In genomic region chr19:8641908-8642547, GRCh38 we compare ENCODE assay signal across 9 cellular contexts. TPM values are rescaled to one million over a fixed set of nuclear protein-coding genes. Genes with fewer than 3 reads are reported as not detected.
DNase-seq lines count a peak whose midpoint lies in the region; ATAC-seq, FAIRE-seq and TF ChIP-seq lines count a peak whose summit lies in the region.
"Had no signal": no experiment of that assay in that cellular context is flagged by ENCODE, and none has a peak within 500 bp of the region (broad histone marks: within the 10 kb centered on the region; RNA-seq: fewer than 3 reads in every experiment).

No MANE protein-coding gene starts in this region.

- H3K27ac Mint-ChIP-seq in GM23338, result no peak overlapping the region

- TF ChIP-seq EP300 in SK-N-SH (IDR thresholded peaks at IDR 0.05; ENCODE audit: borderline replicate concordance in 1 of 2, low read depth in 1 of 2, low read length in 1 of 2), result no peak

- H3K27me3 Mint-ChIP-seq in GM23338 (ENCODE audit: insufficient read depth, low read depth, poor library complexity), result peaks cover 14% of the 10 kb centered on the region

- H3K9ac ChIP-seq in SK-N-SH, result no peak overlapping the region

- H3K4me2 ChIP-seq in GM23338, result no peak overlapping the region
- no peak overlapping the region for H3K4me2 ChIP-seq in SK-N-SH

- no peaks in the 10 kb centered on the region for H4K20me1 ChIP-seq in GM23338 (replicated peaks; ENCODE audit: insufficient read depth)
- H4K20me1 ChIP-seq in SK-N-SH (ENCODE audit: insufficient read depth), result no peaks in the 10 kb centered on the region

- ATAC-seq in GM23338 (peak; percentile 48; the same call in 2 of the 3 replicates), HG02763 (IDR thresholded peaks at IDR 0.05; ENCODE audit: unreplicated experiment) (no peak)

- CTCF ChIA-PET in SK-N-SH (lab: Yijun Ruan, JAX), result interaction anchor here (0.7 to 8.0 kb wide), 10 partner anchors 11 to 450 kb away, joined by 3 to 49 read pairs (median 3); partner anchors contain the start of gene MYO1F

- H3K4me3 Mint-ChIP-seq in GM23338, result no peak overlapping the region

- TF ChIP-seq RAD21 in SK-N-SH (IDR thresholded peaks at IDR 0.05; ENCODE audit: low read length), result peak; percentile 54

- POLR2A ChIA-PET in SK-N-SH (lab: Yijun Ruan, JAX), result no interaction called here

- 32% methylated on average over 4 of the region's 4 CpGs for WGBS in SK-N-SH (ENCODE audit: low lambda C conversion rate)
- WGBS in small intestine, 3 donors, result 50 to 54% (median 53%) methylated on average over 4 of the region's 4 CpGs

- no peaks in the 10 kb centered on the region for H3K36me3 ChIP-seq in GM23338 (ENCODE audit: insufficient read depth)
- H3K36me3 ChIP-seq in SK-N-SH (replicated peaks in 1 of 2; ENCODE audit: control insufficient read depth in 1 of 2, insufficient read depth in 2 of 2, low read length in 1 of 2), result no peaks in the 10 kb centered on the region
- H3K36me3 ChIP-seq in small intestine (ENCODE audit: control insufficient read depth in 2 of 2, insufficient read depth in 2 of 2, low read length in 2 of 2), result no peaks in the 10 kb centered on the region

- H3K27me3 ChIP-seq in GM23338 (ENCODE audit: insufficient read depth) (no peaks in the 10 kb centered on the region), SK-N-SH (ENCODE audit: insufficient read depth) (peaks cover 29% of the 10 kb centered on the region; the same call in 1 of the 2 replicates), small intestine (ENCODE audit: control insufficient read depth in 2 of 2, insufficient read depth in 2 of 2, low read length in 2 of 2) (no peaks in the 10 kb centered on the region)

- H3K4me3 ChIP-seq in AG10803 (ENCODE audit: low read length), result no peak overlapping the region
- no peak overlapping the region for H3K4me3 ChIP-seq in GM23338
- H3K4me3 ChIP-seq in SK-N-SH (ENCODE audit: low read depth in 2 of 2, low read length in 1 of 2), result no peak overlapping the region
- H3K4me3 ChIP-seq in fibroblast of mammary gland (ENCODE audit: control insufficient read depth, low read depth, low read length), result no peak overlapping the region
- no peak overlapping the region for H3K4me3 ChIP-seq in small intestine (ENCODE audit: low read depth in 1 of 2, low read length in 2 of 2)

- H3K9me3 ChIP-seq in SK-N-SH (no peaks in the 10 kb centered on the region), small intestine (ENCODE audit: control insufficient read depth, low read depth) (no peaks in the 10 kb centered on the region)

- no peak for FAIRE-seq in small intestine (lab: Jason Lieb, UNC)

- no peaks in the 10 kb centered on the region for H3K9me2 ChIP-seq in GM23338 (ENCODE audit: insufficient read depth)
- no peaks in the 10 kb centered on the region for H3K9me2 ChIP-seq in SK-N-SH

- DNase-seq in AG10803 (ENCODE audit: low read depth) (peak; percentile 67), GM23338 (ENCODE audit: low spot score) (peak; percentile 75), SK-N-SH (peak; percentile 44), fibroblast of mammary gland (ENCODE audit: low read depth) (peak; percentile 64), small intestine (peak; percentile 52), DMS79 (lab: John Stamatoyannopoulos, UW) (no peak), middle frontal gyrus (ENCODE audit: extremely low spot score, low spot score) (no peak)

- H3K4me1 ChIP-seq in GM23338 (ENCODE audit: insufficient read depth) (no peaks in the 10 kb centered on the region), SK-N-SH (ENCODE audit: control insufficient read depth in 1 of 2, insufficient read depth in 2 of 2, low read depth in 1 of 2, low read length in 1 of 2) (peaks cover 0 to 7% of the 10 kb centered on the region in 2 experiments; a peak in 1 of 4 replicates), small intestine (ENCODE audit: control insufficient read depth in 2 of 2, insufficient read depth in 1 of 2, low read depth in 1 of 2, low read length in 1 of 2) (peaks cover 0 to 3% of the 10 kb centered on the region in 2 donors)

- H3K9me3 Mint-ChIP-seq in GM23338, result peaks cover 80% of the 10 kb centered on the region

- H2AFZ ChIP-seq in GM23338 (no peak overlapping the region), SK-N-SH (ENCODE audit: low read depth) (no peak overlapping the region)

- H3K79me2 ChIP-seq in GM23338 (replicated peaks; ENCODE audit: insufficient read depth) (no peaks in the 10 kb centered on the region), SK-N-SH (ENCODE audit: insufficient read depth) (no peaks in the 10 kb centered on the region)

- TF ChIP-seq CTCF in AG10803 (conservative IDR thresholded peaks at IDR 0.05; ENCODE audit: low read length) (peak; percentile 75), GM23338 (conservative IDR thresholded peaks at IDR 0.05; ENCODE audit: low read depth in 2 of 2) (peak; percentile 69 to 76), SK-N-SH (IDR thresholded peaks at IDR 0.05) (peak; percentile 64), fibroblast of mammary gland (conservative IDR thresholded peaks at IDR 0.05; ENCODE audit: control insufficient read depth, insufficient read depth, low read depth, low read length) (peak; percentile 56)

- H3F3A ChIP-seq in GM23338 (replicated peaks; ENCODE audit: low read depth), result no peaks in the 10 kb centered on the region
- no peaks in the 10 kb centered on the region for H3F3A ChIP-seq in SK-N-SH (replicated peaks; ENCODE audit: insufficient read depth)

- no peaks in the 10 kb centered on the region for H3K4me1 Mint-ChIP-seq in GM23338

- H3K36me3 Mint-ChIP-seq in GM23338 (ENCODE audit: low read depth), result peaks cover 14% of the 10 kb centered on the region

- H3K27ac ChIP-seq in GM23338 (ENCODE audit: low read depth) (no peak overlapping the region), SK-N-SH (ENCODE audit: low read depth in 2 of 2, low read length in 1 of 2) (no peak overlapping the region), small intestine (ENCODE audit: low read depth in 1 of 2, low read length in 1 of 2) (no peak overlapping the region)

TF ChIP-seq in GM23338, 12 proteins besides CTCF, POLR2A, EP300 and RAD21:
- no peak for TF ChIP-seq NANOG (IDR thresholded peaks at IDR 0.05; ENCODE audit: borderline replicate concordance)
- peak; percentile 80 for TF ChIP-seq ZNF331 (CRISPR knock-in tag; IDR thresholded peaks at IDR 0.05; ENCODE audit: low read depth)
- TF ChIP-seq POLR2AphosphoS5 (IDR thresholded peaks at IDR 0.05; ENCODE audit: low read depth), result no peak
- no peak for TF ChIP-seq ZNF114 (CRISPR knock-in tag; IDR thresholded peaks at IDR 0.05)

TF ChIP-seq in SK-N-SH, 30 proteins besides CTCF, POLR2A, EP300 and RAD21:
- TF ChIP-seq SIN3A (IDR thresholded peaks at IDR 0.05; ENCODE audit: borderline replicate concordance, low read depth, low read length), result no peak
- peak; percentile 32; the same call in 1 of the 2 replicates for TF ChIP-seq SMC3 (IDR thresholded peaks at IDR 0.05; ENCODE audit: low read depth, low read length)

RNA-seq across cellular contexts. Expression of gene NFILZ, which starts 11.6 kb away (rescaled TPM):
- total RNA-seq in GM23338 (2014; rRNA removed; shearing (Covaris generic)), result not detected in 2 replicates
- polyA plus RNA-seq in GM23338 (2016; fragmentation: Nextera tagmentation; extraction: Ambion mirVana) (not detected in 2 replicates), SK-N-SH (2012; rRNA removed) (not detected in 2 replicates), small intestine (not detected)
- not detected in 2 replicates for polyA plus RNA-seq in SK-N-SH (2012; cell fraction: cytosol; rRNA removed)
- polyA plus RNA-seq in SK-N-SH (2012; cell fraction: nucleus; rRNA removed), result not detected in 2 replicates
- polyA plus RNA-seq: thymus had no signal

RNA-seq across cellular contexts. Expression of gene ADAMTS10, which starts 31.5 kb away (rescaled TPM):
- 25.9 and 29.0 TPM in 2 replicates for total RNA-seq in GM23338 (2014; rRNA removed; shearing (Covaris generic))
- polyA plus RNA-seq in GM23338 (2016; fragmentation: Nextera tagmentation; extraction: Ambion mirVana) (4.8 and 5.0 TPM in 2 replicates), SK-N-SH (2012; rRNA removed) (3.6 and 5.9 TPM in 2 replicates), small intestine (1 to 10 TPM in 2 of 3 donors, not detected in 1; 1.9 to 8.5 TPM)
- polyA plus RNA-seq in SK-N-SH (2012; cell fraction: cytosol; rRNA removed), result 0.84 and 1.7 TPM in 2 replicates
- 43.3 and 50.0 TPM in 2 replicates for polyA plus RNA-seq in SK-N-SH (2012; cell fraction: nucleus; rRNA removed)

RNA-seq across cellular contexts. Expression of gene ACTL9, which starts 56.6 kb away (rescaled TPM):
- total RNA-seq in GM23338 (2014; rRNA removed; shearing (Covaris generic)), result not detected in 2 replicates
- polyA plus RNA-seq in GM23338 (2016; fragmentation: Nextera tagmentation; extraction: Ambion mirVana), result not detected in 2 replicates
- not detected in 2 replicates for polyA plus RNA-seq in SK-N-SH (2012; rRNA removed)
- not detected in 2 replicates for polyA plus RNA-seq in SK-N-SH (2012; cell fraction: cytosol; rRNA removed)
- not detected in 2 replicates for polyA plus RNA-seq in SK-N-SH (2012; cell fraction: nucleus; rRNA removed)
- polyA plus RNA-seq in small intestine, result not detected
- polyA plus RNA-seq: thymus had no signal

Comparison
In these comparisons a context has a peak if more than half of its experiments do, and no peak if none do; other contexts are left out.
1. DNase-seq: peak in AG10803 (single experiment), GM23338 (single experiment), SK-N-SH (single experiment), fibroblast of mammary gland (single experiment) and small intestine (single experiment); none in DMS79 (single experiment) and middle frontal gyrus (single experiment).
2. Peak in every context shown above with its lines, with median percentiles within 50 percentile points of each other: CTCF ChIP-seq.